ENCODE assay signal across 18 cellular contexts in the genomic region with DNA sequence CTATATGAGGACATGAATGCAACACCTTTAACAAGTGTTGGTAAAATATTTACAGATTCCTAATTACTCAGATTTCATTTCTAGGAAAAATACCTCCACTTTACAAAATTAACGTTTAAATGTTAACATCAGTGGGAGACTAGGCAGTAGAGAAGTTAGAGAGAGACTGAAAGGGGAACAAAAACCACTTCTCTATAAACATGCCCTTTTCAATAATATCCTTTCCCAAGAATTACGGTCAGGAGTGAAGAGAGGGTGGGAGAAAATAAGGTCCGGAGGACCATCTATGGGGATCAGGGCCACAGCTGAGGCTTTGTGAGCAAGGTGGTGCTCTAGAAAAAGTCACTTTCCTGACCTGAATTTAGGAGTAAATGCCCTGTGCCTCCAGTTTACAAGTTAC.
A peak's percentile ranks its signal among the peaks of the same experiment; 100 is the strongest.
DNase-seq lines count a peak whose midpoint lies in the region; ATAC-seq and TF ChIP-seq lines count a peak whose summit lies in the region.
"Had no signal": no experiment of that assay in that cellular context is flagged by ENCODE, and none has a peak within 500 bp of the region (broad histone marks: within the 10 kb centered on the region; RNA-seq: fewer than 3 reads in every experiment).

No MANE protein-coding gene starts in this region.

- no peaks in the 10 kb centered on the region for H3K36me3 Mint-ChIP-seq in effector memory CD8-positive, alpha-beta T cell (ENCODE audit: insufficient read depth)
- peaks cover 7% of the 10 kb centered on the region for H3K36me3 Mint-ChIP-seq in activated naive CD4-positive, alpha-beta T cell treated with anti-CD3 and anti-CD28 coated beads, Interleukin-2, amount 10 ng/mL, durations not matched to agents 7 days and 5 days

- H3K79me2 ChIP-seq in parathyroid adenoma, result peaks cover 37% of the 10 kb centered on the region

- no peak overlapping the region for H3K4me3 Mint-ChIP-seq in effector memory CD8-positive, alpha-beta T cell
- no peak overlapping the region for H3K4me3 Mint-ChIP-seq in activated naive CD4-positive, alpha-beta T cell treated with anti-CD3 and anti-CD28 coated beads, Interleukin-2, amount 10 ng/mL, durations not matched to agents 7 days and 5 days
- H3K4me3 Mint-ChIP-seq: activated CD4-positive, alpha-beta memory T cell treated with anti-CD3 and anti-CD28 coated beads, Interleukin-2, amount 10 ng/mL, durations not matched to agents 7 days and 5 days; naive thymus-derived CD8-positive, alpha-beta T cell; stimulated activated naive CD8-positive, alpha-beta T cell treated with anti-CD3 and anti-CD28 coated beads, Interleukin-15, amount 100 ng/mL, for 72 hours had no signal

- no peaks in the 10 kb centered on the region for H3K9me3 Mint-ChIP-seq in effector memory CD8-positive, alpha-beta T cell
- no peaks in the 10 kb centered on the region for H3K9me3 Mint-ChIP-seq in activated naive CD4-positive, alpha-beta T cell treated with anti-CD3 and anti-CD28 coated beads, Interleukin-2, amount 10 ng/mL, durations not matched to agents 7 days and 5 days
- H3K9me3 Mint-ChIP-seq: activated CD4-positive, alpha-beta memory T cell treated with anti-CD3 and anti-CD28 coated beads, Interleukin-2, amount 10 ng/mL, durations not matched to agents 7 days and 5 days; naive thymus-derived CD8-positive, alpha-beta T cell; stimulated activated naive CD8-positive, alpha-beta T cell treated with anti-CD3 and anti-CD28 coated beads, Interleukin-15, amount 100 ng/mL, for 72 hours had no signal

- TF ChIP-seq CTCF in left ventricle myocardium inferior (IDR thresholded peaks at IDR 0.05; ENCODE audit: borderline replicate concordance) (no peak), heart right ventricle (IDR thresholded peaks at IDR 0.05) (no peak), parathyroid adenoma (IDR thresholded peaks at IDR 0.05) (no peak)

- H3K36me3 ChIP-seq in left ventricle myocardium inferior (peaks cover 4% of the 10 kb centered on the region), heart right ventricle (no peaks in the 10 kb centered on the region), parathyroid adenoma (ENCODE audit: control insufficient read depth, insufficient read depth, low read length) (no peaks in the 10 kb centered on the region), aorta (ENCODE audit: control insufficient read depth in 1 of 2, insufficient read depth in 2 of 2, low read length in 1 of 2) (no peaks in the 10 kb centered on the region)

- H3K27me3 Mint-ChIP-seq in effector memory CD8-positive, alpha-beta T cell, result no peaks in the 10 kb centered on the region
- no peaks in the 10 kb centered on the region for H3K27me3 Mint-ChIP-seq in activated naive CD4-positive, alpha-beta T cell treated with anti-CD3 and anti-CD28 coated beads, Interleukin-2, amount 10 ng/mL, durations not matched to agents 7 days and 5 days
- H3K27me3 Mint-ChIP-seq: activated CD4-positive, alpha-beta memory T cell treated with anti-CD3 and anti-CD28 coated beads, Interleukin-2, amount 10 ng/mL, durations not matched to agents 7 days and 5 days; naive thymus-derived CD8-positive, alpha-beta T cell; stimulated activated naive CD8-positive, alpha-beta T cell treated with anti-CD3 and anti-CD28 coated beads, Interleukin-15, amount 100 ng/mL, for 72 hours had no signal

- H2AFZ ChIP-seq in parathyroid adenoma, result no peak overlapping the region

- peak overlapping the region; percentile 63 to 72 for H3K27ac Mint-ChIP-seq in effector memory CD8-positive, alpha-beta T cell
- no peak overlapping the region for H3K27ac Mint-ChIP-seq in activated naive CD4-positive, alpha-beta T cell treated with anti-CD3 and anti-CD28 coated beads, Interleukin-2, amount 10 ng/mL, durations not matched to agents 7 days and 5 days
- H3K27ac Mint-ChIP-seq: activated CD4-positive, alpha-beta memory T cell treated with anti-CD3 and anti-CD28 coated beads, Interleukin-2, amount 10 ng/mL, durations not matched to agents 7 days and 5 days; stimulated activated naive CD8-positive, alpha-beta T cell treated with anti-CD3 and anti-CD28 coated beads, Interleukin-15, amount 100 ng/mL, for 72 hours had no signal

- DNase-seq in left ventricle myocardium inferior (no peak), heart right ventricle (no peak), aorta (no peak), NCI-H526 treated with DMSO at 0.1 percent for 48 hours (lab: John Stamatoyannopoulos, UW) (no peak), G401 (ENCODE audit: low spot score) (no peak)
- no peak for DNase-seq in effector memory CD8-positive, alpha-beta T cell
- DNase-seq in activated naive CD4-positive, alpha-beta T cell treated with anti-CD3 and anti-CD28 coated beads, Interleukin-2, amount 10 ng/mL, durations not matched to agents 7 days and 5 days, result no peak
- DNase-seq: activated CD4-positive, alpha-beta memory T cell treated with anti-CD3 and anti-CD28 coated beads, Interleukin-2, amount 10 ng/mL, durations not matched to agents 7 days and 5 days; activated effector memory CD4-positive, alpha-beta T cell treated with anti-CD3 and anti-CD28 coated beads, Interleukin-2, amount 50 U/mL, for 16 hours; Caco-2; effector memory CD4-positive, alpha-beta T cell; GOT3; KG1; naive thymus-derived CD8-positive, alpha-beta T cell; NCI-H1694; NCI-H446 treated with DMSO at 0.1 percent for 48 hours; stimulated activated naive CD8-positive, alpha-beta T cell treated with anti-CD3 and anti-CD28 coated beads, Interleukin-15, amount 100 ng/mL, for 72 hours had no signal

- in situ Hi-C loops in G401 (cut with HindIII; ENCODE audit: low sequenced_read_pairs), result no loop called here

- CTCF ChIA-PET in activated naive CD4-positive, alpha-beta T cell treated with anti-CD3 and anti-CD28 coated beads, Interleukin-2, amount 10 ng/mL, durations not matched to agents 7 days and 5 days (lab: Charles Lee), result no interaction called here

- H3K4me3 ChIP-seq in left ventricle myocardium inferior (no peak overlapping the region), heart right ventricle (no peak overlapping the region), parathyroid adenoma (ENCODE audit: low read depth, low read length) (no peak overlapping the region), aorta (ENCODE audit: low read length in 2 of 2) (no peak overlapping the region)

- ATAC-seq in heart right ventricle (no peak), aorta (ENCODE audit: low FRiP score) (no peak)
- ATAC-seq in effector memory CD8-positive, alpha-beta T cell (replicated peaks), result no peak
- ATAC-seq: naive thymus-derived CD8-positive, alpha-beta T cell; stimulated activated naive CD8-positive, alpha-beta T cell treated with anti-CD3 and anti-CD28 coated beads, Interleukin-15, amount 100 ng/mL, for 72 hours had no signal

- H3K4me2 ChIP-seq in parathyroid adenoma (ENCODE audit: low read length), result no peak overlapping the region

- H3K4me1 Mint-ChIP-seq in effector memory CD8-positive, alpha-beta T cell (ENCODE audit: low read depth in 2 of 2), result peaks cover 18 to 36% of the 10 kb centered on the region in 2 donors
- H3K4me1 Mint-ChIP-seq in activated naive CD4-positive, alpha-beta T cell treated with anti-CD3 and anti-CD28 coated beads, Interleukin-2, amount 10 ng/mL, durations not matched to agents 7 days and 5 days, result peaks cover 30% of the 10 kb centered on the region

- H3K27ac ChIP-seq in left ventricle myocardium inferior (replicated peaks), result peak overlapping the region; percentile 56
- H3K27ac ChIP-seq in heart right ventricle, result peak overlapping the region in 4 of 10 donors; percentile 29 to 66 (median 42)
- peak overlapping the region; percentile 84 for H3K27ac ChIP-seq in parathyroid adenoma
- peak overlapping the region; percentile 91 to 95 for H3K27ac ChIP-seq in aorta (ENCODE audit: low read depth in 1 of 2, low read length in 2 of 2)

- no peak overlapping the region for H3K9ac ChIP-seq in parathyroid adenoma

- H3K9me3 ChIP-seq in left ventricle myocardium inferior (replicated peaks) (no peaks in the 10 kb centered on the region), heart right ventricle (no peaks in the 10 kb centered on the region), parathyroid adenoma (ENCODE audit: control insufficient read depth, low read length) (no peaks in the 10 kb centered on the region), aorta (ENCODE audit: control insufficient read depth, low read length) (no peaks in the 10 kb centered on the region)
- H3K9me3 ChIP-seq: Caco-2 had no signal

- intact Hi-C loops in left ventricle myocardium inferior (cut with micrococcal nuclease) (no loop called here), heart right ventricle (cut with DNase I) (no loop called here), aorta (cut with DNase I) (no loop called here)

- H3K4me1 ChIP-seq in left ventricle myocardium inferior (peaks cover 58% of the 10 kb centered on the region), heart right ventricle (peaks cover 4 to 71% (median 39%) of the 10 kb centered on the region in 9 donors), parathyroid adenoma (peaks cover 64% of the 10 kb centered on the region), aorta (ENCODE audit: control insufficient read depth in 1 of 2, insufficient read depth in 2 of 2, low read length in 2 of 2) (peaks cover 0 to 5% of the 10 kb centered on the region in 2 donors)
- H3K4me1 ChIP-seq: Caco-2 had no signal

- H3K27me3 ChIP-seq in left ventricle myocardium inferior (ENCODE audit: low read depth), result no peaks in the 10 kb centered on the region
- no peaks in the 10 kb centered on the region for H3K27me3 ChIP-seq in heart right ventricle
- H3K27me3 ChIP-seq in parathyroid adenoma (ENCODE audit: control insufficient read depth, insufficient read depth, low read length), result no peaks in the 10 kb centered on the region
- no peaks in the 10 kb centered on the region for H3K27me3 ChIP-seq in aorta (ENCODE audit: control insufficient read depth in 1 of 2, insufficient read depth in 2 of 2, low read length in 1 of 2)

- WGBS in heart right ventricle, 2 donors, result 83 to 87% methylated on average over 3 of the region's 3 CpGs
- WGBS in aorta, 2 donors, result 33 to 42% methylated on average over 3 of the region's 3 CpGs
